2 cellular contexts compared by ENCODE assay signal in genomic region chr1:220810963-220811362, GRCh38.
A peak's percentile ranks its signal among the peaks of the same experiment; 100 is the strongest.
TF ChIP-seq lines count a peak whose summit lies in the region.

No MANE protein-coding gene starts in this region.

TF ChIP-seq in liver, 16 proteins besides CTCF, POLR2A, EP300 and RAD21:
- TF ChIP-seq EGR1 (IDR thresholded peaks at IDR 0.05; ENCODE audit: low read depth in 2 of 2) (no peak), FOXA2 (IDR thresholded peaks at IDR 0.05) (no peak), HNF4A (conservative IDR thresholded peaks at IDR 0.05) (peak in 1 of 2 donors; percentile 15), FOXA1 (IDR thresholded peaks at IDR 0.05) (no peak), RXRA (IDR thresholded peaks at IDR 0.05) (peak in 1 of 2 donors; percentile 9), NR2F2 (IDR thresholded peaks at IDR 0.05) (peak; percentile 46), TAF1 (conservative IDR thresholded peaks at IDR 0.05) (no peak), SP1 (IDR thresholded peaks at IDR 0.05) (no peak)
- TF ChIP-seq, protein P1, sequence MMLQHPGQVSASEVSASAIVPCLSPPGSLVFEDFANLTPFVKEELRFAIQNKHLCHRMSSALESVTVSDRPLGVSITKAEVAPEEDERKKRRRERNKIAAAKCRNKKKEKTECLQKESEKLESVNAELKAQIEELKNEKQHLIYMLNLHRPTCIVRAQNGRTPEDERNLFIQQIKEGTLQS (IDR thresholded peaks at IDR 0.05) = no peak
- TF ChIP-seq, protein P2, sequence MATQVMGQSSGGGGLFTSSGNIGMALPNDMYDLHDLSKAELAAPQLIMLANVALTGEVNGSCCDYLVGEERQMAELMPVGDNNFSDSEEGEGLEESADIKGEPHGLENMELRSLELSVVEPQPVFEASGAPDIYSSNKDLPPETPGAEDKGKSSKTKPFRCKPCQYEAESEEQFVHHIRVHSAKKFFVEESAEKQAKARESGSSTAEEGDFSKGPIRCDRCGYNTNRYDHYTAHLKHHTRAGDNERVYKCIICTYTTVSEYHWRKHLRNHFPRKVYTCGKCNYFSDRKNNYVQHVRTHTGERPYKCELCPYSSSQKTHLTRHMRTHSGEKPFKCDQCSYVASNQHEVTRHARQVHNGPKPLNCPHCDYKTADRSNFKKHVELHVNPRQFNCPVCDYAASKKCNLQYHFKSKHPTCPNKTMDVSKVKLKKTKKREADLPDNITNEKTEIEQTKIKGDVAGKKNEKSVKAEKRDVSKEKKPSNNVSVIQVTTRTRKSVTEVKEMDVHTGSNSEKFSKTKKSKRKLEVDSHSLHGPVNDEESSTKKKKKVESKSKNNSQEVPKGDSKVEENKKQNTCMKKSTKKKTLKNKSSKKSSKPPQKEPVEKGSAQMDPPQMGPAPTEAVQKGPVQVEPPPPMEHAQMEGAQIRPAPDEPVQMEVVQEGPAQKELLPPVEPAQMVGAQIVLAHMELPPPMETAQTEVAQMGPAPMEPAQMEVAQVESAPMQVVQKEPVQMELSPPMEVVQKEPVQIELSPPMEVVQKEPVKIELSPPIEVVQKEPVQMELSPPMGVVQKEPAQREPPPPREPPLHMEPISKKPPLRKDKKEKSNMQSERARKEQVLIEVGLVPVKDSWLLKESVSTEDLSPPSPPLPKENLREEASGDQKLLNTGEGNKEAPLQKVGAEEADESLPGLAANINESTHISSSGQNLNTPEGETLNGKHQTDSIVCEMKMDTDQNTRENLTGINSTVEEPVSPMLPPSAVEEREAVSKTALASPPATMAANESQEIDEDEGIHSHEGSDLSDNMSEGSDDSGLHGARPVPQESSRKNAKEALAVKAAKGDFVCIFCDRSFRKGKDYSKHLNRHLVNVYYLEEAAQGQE (IDR thresholded peaks at IDR 0.05) = no peak

TF ChIP-seq in HepG2, 621 proteins besides CTCF, POLR2A, EP300 and RAD21:
- TF ChIP-seq REL (CRISPR knock-in tag; conservative IDR thresholded peaks at IDR 0.05) (no peak), ZFP36 (IDR thresholded peaks at IDR 0.05; ENCODE audit: borderline replicate concordance, low read depth, low read length, partially characterized antibody) (no peak), SIN3A (IDR thresholded peaks at IDR 0.05; ENCODE audit: borderline replicate concordance, low read depth, low read length) (no peak), ZNF235 (CRISPR knock-in tag; IDR thresholded peaks at IDR 0.05; ENCODE audit: borderline replicate concordance) (no peak), HNRNPK (IDR thresholded peaks at IDR 0.05; ENCODE audit: low read depth, low read length, poor library complexity, severe bottlenecking) (no peak), ZNF329 (CRISPR knock-in tag; IDR thresholded peaks at IDR 0.05; ENCODE audit: low read depth) (no peak), HOXA7 (CRISPR knock-in tag; IDR thresholded peaks at IDR 0.05) (no peak), ZNF773 (CRISPR knock-in tag; IDR thresholded peaks at IDR 0.05; ENCODE audit: borderline replicate concordance) (no peak), FOXM1 (CRISPR knock-in tag; IDR thresholded peaks at IDR 0.05) (no peak), GLI4 (CRISPR knock-in tag; IDR thresholded peaks at IDR 0.05; ENCODE audit: borderline replicate concordance) (no peak), TARDBP (CRISPR knock-in tag; IDR thresholded peaks at IDR 0.05) (no peak), DMTF1 (CRISPR knock-in tag; IDR thresholded peaks at IDR 0.05) (no peak), CENPX (CRISPR knock-in tag; IDR thresholded peaks at IDR 0.05) (no peak), ZNF382 (CRISPR knock-in tag; IDR thresholded peaks at IDR 0.05; ENCODE audit: borderline replicate concordance) (no peak), ZNF326 (CRISPR knock-in tag; IDR thresholded peaks at IDR 0.05; ENCODE audit: borderline replicate concordance) (no peak)
